ENCODE assay signal across 8 cellular contexts in genomic region chr3:143084856-143085731, GRCh38. TPM values are rescaled to one million over a fixed set of nuclear protein-coding genes. Genes with fewer than 3 reads are reported as not detected.
DNase-seq lines count a peak whose midpoint lies in the region; ATAC-seq and TF ChIP-seq lines count a peak whose summit lies in the region.

No MANE protein-coding gene starts in this region.

- peak; percentile 36 for DNase-seq in activated CD4-positive, alpha-beta memory T cell treated with anti-CD3 and anti-CD28 coated beads for 36 hours
- no peak for DNase-seq in activated CD4-positive, alpha-beta memory T cell treated with anti-CD3 and anti-CD28 coated beads, Interleukin-2, amount 10 ng/mL, durations not matched to agents 7 days and 5 days
- no peak for DNase-seq in right lobe of liver
- DNase-seq in gastrocnemius medialis = no peak
- no peak for DNase-seq in pons (ENCODE audit: low spot score)
- no peak for DNase-seq in superior temporal gyrus (ENCODE audit: extremely low spot score)

- H3K9me3 Mint-ChIP-seq in activated CD4-positive, alpha-beta memory T cell treated with anti-CD3 and anti-CD28 coated beads for 36 hours = no peaks in the 10 kb centered on the region
- peaks cover 4% of the 10 kb centered on the region for H3K9me3 Mint-ChIP-seq in activated CD4-positive, alpha-beta memory T cell treated with anti-CD3 and anti-CD28 coated beads, Interleukin-2, amount 10 ng/mL, durations not matched to agents 7 days and 5 days

- peaks cover 34% of the 10 kb centered on the region for H3K4me1 Mint-ChIP-seq in activated CD4-positive, alpha-beta memory T cell treated with anti-CD3 and anti-CD28 coated beads for 36 hours (ENCODE audit: low read depth)
- H3K4me1 Mint-ChIP-seq in activated CD4-positive, alpha-beta memory T cell treated with anti-CD3 and anti-CD28 coated beads, Interleukin-2, amount 10 ng/mL, durations not matched to agents 7 days and 5 days = peaks cover 17% of the 10 kb centered on the region

- ATAC-seq in HG03060 (IDR thresholded peaks at IDR 0.05; ENCODE audit: low read depth, unreplicated experiment) = peak; percentile 41
- peak; percentile 59 for ATAC-seq in SK-N-SH treated with all-trans-retinoic acid at 6 μM for 48 hours
- ATAC-seq in right lobe of liver = peak; percentile 43 to 88 (median 64)
- ATAC-seq in gastrocnemius medialis = no peak

- H3K27ac ChIP-seq in right lobe of liver = no peak overlapping the region
- no peak overlapping the region for H3K27ac ChIP-seq in gastrocnemius medialis

- intact Hi-C loops in activated CD4-positive, alpha-beta memory T cell treated with anti-CD3 and anti-CD28 coated beads for 36 hours (cut with micrococcal nuclease) = loop anchor here (5.0 kb wide), 2 partner anchors 452 to 887 kb away; partner anchors contain the start of gene DIPK2A
- intact Hi-C loops in right lobe of liver (cut with DNase I) = no loop called here
- intact Hi-C loops in gastrocnemius medialis (cut with DNase I; ENCODE audit: low total_unique reads) = no loop called here

- TF ChIP-seq POLR2A in right lobe of liver (IDR thresholded peaks at IDR 0.05) (no peak), gastrocnemius medialis (IDR thresholded peaks at IDR 0.05) (no peak)

- H3K4me3 Mint-ChIP-seq in activated CD4-positive, alpha-beta memory T cell treated with anti-CD3 and anti-CD28 coated beads for 36 hours = peak overlapping the region; percentile 40
- no peak overlapping the region for H3K4me3 Mint-ChIP-seq in activated CD4-positive, alpha-beta memory T cell treated with anti-CD3 and anti-CD28 coated beads, Interleukin-2, amount 10 ng/mL, durations not matched to agents 7 days and 5 days

- H3K4me3 ChIP-seq in right lobe of liver (no peak overlapping the region), gastrocnemius medialis (no peak overlapping the region)

- H3K27me3 ChIP-seq in right lobe of liver = no peaks in the 10 kb centered on the region
- H3K27me3 ChIP-seq in gastrocnemius medialis = no peaks in the 10 kb centered on the region

- CTCF ChIA-PET in activated CD4-positive, alpha-beta memory T cell treated with anti-CD3 and anti-CD28 coated beads for 36 hours (lab: Charles Lee) = interaction anchor here (0.9 kb wide), 1 partner anchor 36 kb away, joined by 3 read pairs; no protein-coding TSS in a partner anchor
- CTCF ChIA-PET in activated CD4-positive, alpha-beta memory T cell treated with anti-CD3 and anti-CD28 coated beads, Interleukin-2, amount 10 ng/mL, durations not matched to agents 7 days and 5 days (lab: Charles Lee) = interaction anchor here (0.6 kb wide), 1 partner anchor 882 kb away, joined by 3 read pairs; no protein-coding TSS in a partner anchor

- H3K4me1 ChIP-seq in right lobe of liver (no peaks in the 10 kb centered on the region), gastrocnemius medialis (no peaks in the 10 kb centered on the region)

- H3K9me3 ChIP-seq in right lobe of liver = no peaks in the 10 kb centered on the region
- no peaks in the 10 kb centered on the region for H3K9me3 ChIP-seq in gastrocnemius medialis

- H3K27me3 Mint-ChIP-seq in activated CD4-positive, alpha-beta memory T cell treated with anti-CD3 and anti-CD28 coated beads for 36 hours = peaks cover 6% of the 10 kb centered on the region
- H3K27me3 Mint-ChIP-seq in activated CD4-positive, alpha-beta memory T cell treated with anti-CD3 and anti-CD28 coated beads, Interleukin-2, amount 10 ng/mL, durations not matched to agents 7 days and 5 days = peaks cover 3% of the 10 kb centered on the region

- POLR2A ChIA-PET in activated CD4-positive, alpha-beta memory T cell treated with anti-CD3 and anti-CD28 coated beads for 36 hours (lab: Charles Lee) = no interaction called here
- POLR2A ChIA-PET in activated CD4-positive, alpha-beta memory T cell treated with anti-CD3 and anti-CD28 coated beads, Interleukin-2, amount 10 ng/mL, durations not matched to agents 7 days and 5 days (lab: Charles Lee) = no interaction called here

- TF ChIP-seq CTCF in right lobe of liver (IDR thresholded peaks at IDR 0.05) (no peak), gastrocnemius medialis (IDR thresholded peaks at IDR 0.05 in 4 of 5, conservative IDR thresholded peaks at IDR 0.05 in 1 of 5) (no peak)

- H3K36me3 ChIP-seq in right lobe of liver = no peaks in the 10 kb centered on the region
- no peaks in the 10 kb centered on the region for H3K36me3 ChIP-seq in gastrocnemius medialis

- in situ Hi-C loops in gastrocnemius medialis (cut with MboI; ENCODE audit: low sequenced_read_pairs in 4 of 4) = no loop called here

- H3K36me3 Mint-ChIP-seq in activated CD4-positive, alpha-beta memory T cell treated with anti-CD3 and anti-CD28 coated beads for 36 hours = no peaks in the 10 kb centered on the region
- H3K36me3 Mint-ChIP-seq in activated CD4-positive, alpha-beta memory T cell treated with anti-CD3 and anti-CD28 coated beads, Interleukin-2, amount 10 ng/mL, durations not matched to agents 7 days and 5 days (ENCODE audit: low read depth) = no peaks in the 10 kb centered on the region

- no peak overlapping the region for H3K27ac Mint-ChIP-seq in activated CD4-positive, alpha-beta memory T cell treated with anti-CD3 and anti-CD28 coated beads for 36 hours
- no peak overlapping the region for H3K27ac Mint-ChIP-seq in activated CD4-positive, alpha-beta memory T cell treated with anti-CD3 and anti-CD28 coated beads, Interleukin-2, amount 10 ng/mL, durations not matched to agents 7 days and 5 days

- whole genome bisulfite sequencing in right lobe of liver (ENCODE audit: insufficient coverage, low coverage, low lambda C conversion rate, missing lambda C conversion rate) = 82% methylated on average over 16 of the region's 17 CpGs

TF ChIP-seq in SK-N-SH treated with all-trans-retinoic acid at 6 μM for 48 hours, 23 proteins besides CTCF, POLR2A, EP300 and RAD21 (continues in another document):
- TF ChIP-seq ZFP30 (CRISPR knock-in tag; IDR thresholded peaks at IDR 0.05) (no peak), BACH2 (CRISPR knock-in tag; IDR thresholded peaks at IDR 0.05; ENCODE audit: borderline replicate concordance) (no peak), ISL1 (CRISPR knock-in tag; IDR thresholded peaks at IDR 0.05) (no peak), RARB (CRISPR knock-in tag; IDR thresholded peaks at IDR 0.05) (no peak), ZFP3 (CRISPR knock-in tag; IDR thresholded peaks at IDR 0.05) (no peak), SNAI2 (CRISPR knock-in tag; IDR thresholded peaks at IDR 0.05) (no peak), ZNF565 (CRISPR knock-in tag; conservative IDR thresholded peaks at IDR 0.05; ENCODE audit: low read depth) (no peak), ZC3H10 (CRISPR knock-in tag; IDR thresholded peaks at IDR 0.05) (no peak), CSRNP3 (CRISPR knock-in tag; IDR thresholded peaks at IDR 0.05) (no peak), CSDC2 (CRISPR knock-in tag; IDR thresholded peaks at IDR 0.05) (no peak), ESRRG (CRISPR knock-in tag; IDR thresholded peaks at IDR 0.05) (no peak), PPARA (CRISPR knock-in tag; IDR thresholded peaks at IDR 0.05; ENCODE audit: borderline replicate concordance) (no peak), ARNTL (CRISPR knock-in tag; IDR thresholded peaks at IDR 0.05; ENCODE audit: borderline replicate concordance, low read depth) (no peak), TOX (CRISPR knock-in tag; IDR thresholded peaks at IDR 0.05; ENCODE audit: borderline replicate concordance) (no peak), ZNF8 (CRISPR knock-in tag; IDR thresholded peaks at IDR 0.05) (no peak), TSHZ2 (CRISPR knock-in tag; IDR thresholded peaks at IDR 0.05) (no peak), TCF4 (CRISPR knock-in tag; IDR thresholded peaks at IDR 0.05; ENCODE audit: borderline replicate concordance) (no peak), ZNF70 (CRISPR knock-in tag; IDR thresholded peaks at IDR 0.05) (no peak)

RNA-seq across cellular contexts. Expression of gene CHST2, which starts 34.5 kb away (rescaled TPM):
- 1 to 10 TPM; 4.5 to 4.7 TPM for total RNA-seq in activated CD4-positive, alpha-beta memory T cell treated with anti-CD3 and anti-CD28 coated beads for 36 hours
- 1 to 10 TPM; 1.4 to 1.7 TPM for total RNA-seq in activated CD4-positive, alpha-beta memory T cell treated with anti-CD3 and anti-CD28 coated beads, Interleukin-2, amount 10 ng/mL, durations not matched to agents 7 days and 5 days
- 1 to 10 TPM in 4 of 6 experiments, under 1 TPM in 2; 0.73 to 1.7 (median 1.1) TPM for total RNA-seq in right lobe of liver
- total RNA-seq in gastrocnemius medialis = 1 to 10 TPM in 3 of 4 donors, under 1 TPM in 1; 0.41 to 2.9 (median 1.8) TPM

Comparison
In these comparisons a context has a peak if more than half of its experiments do, and no peak if none do; other contexts are left out.
1. ATAC-seq: peak in HG03060 (single experiment), SK-N-SH treated with all-trans-retinoic acid at 6 μM for 48 hours (single experiment) and right lobe of liver (4 of 4); none in gastrocnemius medialis (0 of 2).